ENCODE assay signal across 20 cellular contexts in genomic region chr12:121529184-121529583, GRCh38.
"Had no signal": no experiment of that assay in that cellular context is flagged by ENCODE, and none has a peak within 500 bp of the region (broad histone marks: within the 10 kb centered on the region; RNA-seq: fewer than 3 reads in every experiment).

No MANE protein-coding gene starts in this region.

- H3K27me3 ChIP-seq: cardiac muscle cell, dorsolateral prefrontal cortex, foreskin keratinocyte, hepatocyte, sigmoid colon, upper lobe of right lung had no signal

- H3K4me3 ChIP-seq: cardiac muscle cell, dorsolateral prefrontal cortex, hepatocyte, lung, sigmoid colon, upper lobe of right lung had no signal

- H3K9me3 Mint-ChIP-seq: endodermal cell, nephron progenitor cell had no signal

- H3K27ac Mint-ChIP-seq: endodermal cell, nephron progenitor cell had no signal

- H3K9me3 ChIP-seq: sigmoid colon, upper lobe of right lung had no signal

- H3K4me1 ChIP-seq: foreskin keratinocyte had no signal

- H3K27ac ChIP-seq: cardiac muscle cell, dorsolateral prefrontal cortex, epithelial cell of prostate, foreskin keratinocyte, hepatocyte, sigmoid colon, upper lobe of right lung had no signal

- H3K27me3 Mint-ChIP-seq: activated CD8-positive, alpha-beta memory T cell treated with anti-CD3 and anti-CD28 coated beads, Interleukin-2, amount 10 ng/mL, durations not matched to agents 7 days and 5 days had no signal

- ATAC-seq: activated CD8-positive, alpha-beta memory T cell treated with anti-CD3 and anti-CD28 coated beads, Interleukin-2, amount 10 ng/mL, durations not matched to agents 7 days and 5 days; foreskin keratinocyte; left cardiac atrium; upper lobe of right lung had no signal

- H3K4me3 Mint-ChIP-seq: activated CD8-positive, alpha-beta memory T cell treated with anti-CD3 and anti-CD28 coated beads, Interleukin-2, amount 10 ng/mL, durations not matched to agents 7 days and 5 days; endodermal cell; nephron progenitor cell had no signal

- DNase-seq: activated CD4-positive, alpha-beta T cell treated with anti-CD3 and anti-CD28 coated beads, Interleukin-2, amount 50 U/mL, for 48 hours; activated CD4-positive, CD25-positive, alpha-beta regulatory T cell treated with anti-CD3 and anti-CD28 coated beads, Interleukin-2, amount 50 U/mL, for 72 hours; activated CD8-positive, alpha-beta memory T cell treated with anti-CD3 and anti-CD28 coated beads, Interleukin-2, amount 10 ng/mL, durations not matched to agents 7 days and 5 days; activated naive CD4-positive, alpha-beta T cell treated with anti-CD3 and anti-CD28 coated beads, Interleukin-2, amount 50 U/mL, for 16 hours; dorsolateral prefrontal cortex; endodermal cell; foreskin keratinocyte; left cardiac atrium; nephron progenitor cell; nucleus accumbens; sigmoid colon; stimulated activated CD4-positive, alpha-beta T cell treated with anti-CD3 and anti-CD28 coated beads, Interleukin-4, amount 100 ng/mL, for 4 hours; stimulated activated naive CD4-positive, alpha-beta T cell; T-helper 1 cell; T1000; upper lobe of right lung had no signal
